ENCODE assay signal across 8 cellular contexts in genomic region chr10:84540617-84541288, GRCh38.
DNase-seq lines count a peak whose midpoint lies in the region; ATAC-seq and TF ChIP-seq lines count a peak whose summit lies in the region.

No MANE protein-coding gene starts in this region.

- H3K9ac ChIP-seq in muscle layer of colon (ENCODE audit: low read length), result no peak overlapping the region

- peaks cover 0 to 18% of the 10 kb centered on the region in 2 donors for H3K27me3 ChIP-seq in muscle layer of colon (ENCODE audit: control insufficient read depth in 1 of 2, insufficient read depth in 2 of 2, low read length in 2 of 2)

- H3K27ac ChIP-seq in muscle layer of colon (ENCODE audit: low read depth, low read length), result no peak overlapping the region

- TF ChIP-seq CTCF in epithelial cell of esophagus (IDR thresholded peaks at IDR 0.05; ENCODE audit: insufficient read depth, low read depth, low read length, missing control alignments), result peak; percentile 78

- H3K36me3 ChIP-seq in muscle layer of colon (ENCODE audit: insufficient read depth, low read length), result no peaks in the 10 kb centered on the region

- no peaks in the 10 kb centered on the region for H3K9me3 ChIP-seq in muscle layer of colon (ENCODE audit: low read length)

- H3K4me3 ChIP-seq in epithelial cell of esophagus (ENCODE audit: low read length), result peak overlapping the region; percentile 28
- H3K4me3 ChIP-seq in muscle layer of colon (ENCODE audit: low read depth in 1 of 2, low read length in 2 of 2), result peak overlapping the region; percentile 42 to 47

- DNase-seq in NCI-H1694 (lab: John Stamatoyannopoulos, UW), result peak; percentile 53
- peak; percentile 25 for DNase-seq in activated CD8-positive, alpha-beta memory T cell treated with anti-CD3 and anti-CD28 coated beads, Interleukin-2, amount 50 U/mL, for 24 hours (ENCODE audit: extremely low read depth)
- DNase-seq in epithelial cell of esophagus (ENCODE audit: low read depth), result peak; percentile 58
- peak; percentile 24 to 39 for DNase-seq in stimulated activated CD8-positive, alpha-beta memory T cell treated with anti-CD3 and anti-CD28 coated beads, Interleukin-7, amount 100 ng/mL, for 1 hour (ENCODE audit: low read depth in 2 of 2)
- DNase-seq in cortex of kidney (lab: John Stamatoyannopoulos, UW), result no peak

- no peaks in the 10 kb centered on the region for H3K4me1 ChIP-seq in muscle layer of colon (ENCODE audit: insufficient read depth, low read length)

- ATAC-seq in GM18502 (IDR thresholded peaks at IDR 0.05; ENCODE audit: poor library complexity, unreplicated experiment) (peak; percentile 93), HG02642 (IDR thresholded peaks at IDR 0.05; ENCODE audit: poor library complexity, unreplicated experiment) (peak; percentile 90)
